ENCODE assay signal across 8 cellular contexts in genomic region chr1:223189903-223190724, GRCh38. TPM values are rescaled to one million over a fixed set of nuclear protein-coding genes. Genes with fewer than 3 reads are reported as not detected.
DNase-seq lines count a peak whose midpoint lies in the region; ATAC-seq, FAIRE-seq and TF ChIP-seq lines count a peak whose summit lies in the region.

No MANE protein-coding gene starts in this region.

- no peaks in the 10 kb centered on the region for H3K36me3 Mint-ChIP-seq in natural killer cell

- H3K4me1 ChIP-seq in left lung = no peaks in the 10 kb centered on the region

- no peaks in the 10 kb centered on the region for H3K9me3 Mint-ChIP-seq in natural killer cell

- TF ChIP-seq CTCF in natural killer cell (IDR thresholded peaks at IDR 0.05) (no peak), left lung (IDR thresholded peaks at IDR 0.05) (no peak), WERI-Rb-1 (IDR thresholded peaks at IDR 0.05; ENCODE audit: low read depth, low read length) (no peak)

- H3K4me1 Mint-ChIP-seq in natural killer cell = peaks cover 35 to 38% of the 10 kb centered on the region in 2 donors

- intact Hi-C loops in natural killer cell (cut with micrococcal nuclease) (no loop called here), left lung (cut with DNase I) (no loop called here)

- peaks cover 3 to 9% of the 10 kb centered on the region in 2 donors for H3K27me3 Mint-ChIP-seq in natural killer cell (ENCODE audit: low read depth in 2 of 2)

- DNase-seq in HTR-8/SVneo (ENCODE audit: insufficient read length, low spot score) = peak; percentile 25
- DNase-seq in activated CD8-positive, alpha-beta memory T cell treated with anti-CD3 and anti-CD28 coated beads, Interleukin-2, amount 50 U/mL, for 48 hours = peak; percentile 83
- peak; percentile 39 for DNase-seq in natural killer cell
- no peak for DNase-seq in left lung
- no peak for DNase-seq in WERI-Rb-1
- no peak for DNase-seq in COR-L47 (lab: John Stamatoyannopoulos, UW)
- DNase-seq in NCI-H1417 (lab: John Stamatoyannopoulos, UW) = no peak

- ATAC-seq in GM18511 (IDR thresholded peaks at IDR 0.05; ENCODE audit: unreplicated experiment) = peak; percentile 74
- ATAC-seq in natural killer cell = peak; percentile 67 to 91 (median 84)
- ATAC-seq in left lung = no peak

- peak overlapping the region; percentile 86 to 89 for H3K27ac Mint-ChIP-seq in natural killer cell

- FAIRE-seq in HTR-8/SVneo (lab: Jason Lieb, UNC) = no peak

- H3K9me3 ChIP-seq in left lung = no peaks in the 10 kb centered on the region
- no peaks in the 10 kb centered on the region for H3K9me3 ChIP-seq in WERI-Rb-1 (ENCODE audit: severe bottlenecking)

- H3K4me3 ChIP-seq in left lung (no peak overlapping the region), WERI-Rb-1 (ENCODE audit: low read depth, low read length) (no peak overlapping the region)

- H3K27me3 ChIP-seq in left lung (no peaks in the 10 kb centered on the region), WERI-Rb-1 (ENCODE audit: insufficient read depth, low read depth, severe bottlenecking) (no peaks in the 10 kb centered on the region)

- peak overlapping the region; percentile 75 for H3K4me3 Mint-ChIP-seq in natural killer cell

- H3K36me3 ChIP-seq in left lung (no peaks in the 10 kb centered on the region), WERI-Rb-1 (no peaks in the 10 kb centered on the region)

- H3K27ac ChIP-seq in left lung (no peak overlapping the region), WERI-Rb-1 (no peak overlapping the region)

RNA-seq across cellular contexts. Expression of gene TLR5, which starts 47.1 kb away (rescaled TPM):
- total RNA-seq in natural killer cell (under 1 TPM; 0.24 to 0.41 (median 0.33) TPM), left lung (10 to 100 TPM; 14.7 to 27.6 TPM)

Comparison
In these comparisons a context has a peak if more than half of its experiments do, and no peak if none do; other contexts are left out.
1. DNase-seq: peak in HTR-8/SVneo (single experiment), activated CD8-positive, alpha-beta memory T cell treated with anti-CD3 and anti-CD28 coated beads, Interleukin-2, amount 50 U/mL, for 48 hours (single experiment) and natural killer cell (single experiment); none in left lung (0 of 2), WERI-Rb-1 (single experiment), COR-L47 (single experiment) and NCI-H1417 (0 of 3).
2. RNA of gene TLR5, which starts 47.1 kb away (total RNA-seq): 14.7 to 27.6 TPM in left lung; 0.24 to 0.41 TPM in natural killer cell; every median in the first group is over 10 times any median in the second.